ENCODE assay signal across 1 cellular context in genomic region chr6:30741789-30742315, GRCh38.
TF ChIP-seq lines count a peak whose summit lies in the region.

No MANE protein-coding gene starts in this region.

TF ChIP-seq in HepG2, 621 proteins besides CTCF, POLR2A, EP300 and RAD21 (continued from another document and continues in another):
- TF ChIP-seq SIN3B (IDR thresholded peaks at IDR 0.05; ENCODE audit: low read length) (no peak), KDM2A (CRISPR knock-in tag; IDR thresholded peaks at IDR 0.05; ENCODE audit: borderline replicate concordance, low read depth) (peak; percentile 9), FOXP4 (CRISPR knock-in tag; IDR thresholded peaks at IDR 0.05) (peak; percentile 31), RFX5 (IDR thresholded peaks at IDR 0.05; ENCODE audit: low read depth, low read length) (no peak), MYC (CRISPR knock-in tag; IDR thresholded peaks at IDR 0.05; ENCODE audit: borderline replicate concordance) (no peak), PLRG1 (conservative IDR thresholded peaks at IDR 0.05) (no peak), ZC3H4 (CRISPR knock-in tag; IDR thresholded peaks at IDR 0.05; ENCODE audit: borderline replicate concordance) (peak; percentile 28; the same call in 1 of the 2 replicates), ZBTB21 (CRISPR knock-in tag; IDR thresholded peaks at IDR 0.05) (no peak), CEBPZ (IDR thresholded peaks at IDR 0.05; ENCODE audit: low read length) (no peak), FOXO1 (CRISPR knock-in tag; IDR thresholded peaks at IDR 0.05) (0 out of 2 replicates have a peak, but pooled peaks have one; percentile 10), HDAC6 (IDR thresholded peaks at IDR 0.05; ENCODE audit: low read depth, low read length) (no peak), ZNF383 (CRISPR knock-in tag; IDR thresholded peaks at IDR 0.05; ENCODE audit: borderline replicate concordance) (no peak), HES4 (CRISPR knock-in tag; IDR thresholded peaks at IDR 0.05; ENCODE audit: borderline replicate concordance) (peak; percentile 44; the same call in 1 of the 2 replicates), ZNF512B (CRISPR knock-in tag; IDR thresholded peaks at IDR 0.05; ENCODE audit: borderline replicate concordance) (no peak), FOXJ3 (CRISPR knock-in tag; IDR thresholded peaks at IDR 0.05; ENCODE audit: borderline replicate concordance) (peak; percentile 17; the same call in 1 of the 2 replicates), TRAFD1 (CRISPR knock-in tag; IDR thresholded peaks at IDR 0.05; ENCODE audit: borderline replicate concordance) (0 out of 2 replicates have a peak, but pooled peaks have one; percentile 37), SUZ12 (IDR thresholded peaks at IDR 0.05; ENCODE audit: low read depth, low read length) (no peak), ZNF580 (CRISPR knock-in tag; IDR thresholded peaks at IDR 0.05; ENCODE audit: borderline replicate concordance, low read depth) (no peak), DNMT1 (CRISPR knock-in tag; IDR thresholded peaks at IDR 0.05) (no peak), ZNF142 (CRISPR knock-in tag; IDR thresholded peaks at IDR 0.05) (0 out of 2 replicates have a peak, but pooled peaks have one; percentile 24), CBFB (CRISPR knock-in tag; IDR thresholded peaks at IDR 0.05) (no peak), FOXO4 (CRISPR knock-in tag; conservative IDR thresholded peaks at IDR 0.05) (peak; percentile 85; the same call in 1 of the 2 replicates), ZNF430 (CRISPR knock-in tag; IDR thresholded peaks at IDR 0.05) (no peak), ZKSCAN8 (CRISPR knock-in tag; IDR thresholded peaks at IDR 0.05; ENCODE audit: borderline replicate concordance) (no peak), ZNF331 (CRISPR knock-in tag; IDR thresholded peaks at IDR 0.05) (no peak), ZNF326 (CRISPR knock-in tag; IDR thresholded peaks at IDR 0.05; ENCODE audit: borderline replicate concordance) (no peak), TBX2 (CRISPR knock-in tag; IDR thresholded peaks at IDR 0.05; ENCODE audit: borderline replicate concordance) (no peak), ATF7-NPFF (CRISPR knock-in tag; IDR thresholded peaks at IDR 0.05; ENCODE audit: low read depth) (no peak), HNF1A (IDR thresholded peaks at IDR 0.05; ENCODE audit: low read depth) (0 out of 2 replicates have a peak, but pooled peaks have one; percentile 40), HNF1A (CRISPR knock-in tag; IDR thresholded peaks at IDR 0.05; ENCODE audit: borderline replicate concordance) (no peak), ZBTB44 (CRISPR knock-in tag; IDR thresholded peaks at IDR 0.05) (no peak)
